ENCODE assay signal across 32 cellular contexts in the genomic region with DNA sequence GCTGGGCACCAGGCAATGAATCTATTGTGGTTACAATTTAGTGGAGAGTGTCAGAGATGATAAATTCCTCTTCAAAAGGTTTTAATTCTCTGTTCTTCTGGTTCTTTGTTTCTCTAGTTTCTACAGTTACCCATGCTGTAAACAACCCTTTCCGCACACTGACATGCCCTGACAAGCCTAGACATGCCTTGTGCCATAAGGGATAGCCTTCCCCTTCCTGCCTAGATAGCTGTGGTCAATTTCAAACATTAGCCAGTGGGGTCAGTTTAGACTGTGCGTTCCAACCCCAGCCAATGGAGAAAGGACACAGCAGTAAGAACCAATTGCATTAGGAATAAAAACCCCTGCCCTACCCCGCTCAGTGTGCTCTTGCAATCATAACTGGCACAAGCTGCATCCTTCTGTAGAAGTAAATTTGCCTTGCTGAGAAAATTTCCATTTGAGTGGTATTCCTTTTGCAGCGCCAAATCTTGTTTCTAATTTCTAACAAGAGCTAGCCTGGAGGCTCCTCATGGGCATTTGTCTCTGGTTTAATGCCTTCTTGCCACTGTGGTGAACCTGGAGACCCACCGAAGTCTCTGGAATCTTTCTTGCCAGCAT. TPM values are rescaled to one million over a fixed set of nuclear protein-coding genes. Genes with fewer than 3 reads are reported as not detected.
DNase-seq lines count a peak whose midpoint lies in the region; ATAC-seq and TF ChIP-seq lines count a peak whose summit lies in the region.
"Had no signal": no experiment of that assay in that cellular context is flagged by ENCODE, and none has a peak within 500 bp of the region (broad histone marks: within the 10 kb centered on the region; RNA-seq: fewer than 3 reads in every experiment).

No MANE protein-coding gene starts in this region.

- H3K56ac ChIP-seq in H9 (ENCODE audit: insufficient read length, low read depth, low read length): no peak overlapping the region

- CTCF ChIA-PET in WTC11 (lab: Charles Lee): no interaction called here
- CTCF ChIA-PET in GM10248 (lab: Yijun Ruan, JAX): interaction anchor here (1.5 kb wide), 1 partner anchor 13 kb away, joined by 3 read pairs; no protein-coding TSS in a partner anchor

- in situ Hi-C loops in Caki2 (cut with HindIII; ENCODE audit: low pct_unique_long_range_greater_than_20kb, low sequenced_read_pairs): no loop called here

- no peak overlapping the region for H2BK120ac ChIP-seq in H9 (ENCODE audit: low read depth, low read length, poor library complexity, severe bottlenecking)

- TF ChIP-seq CTCF in H9 (conservative IDR thresholded peaks at IDR 0.05): no peak
- TF ChIP-seq CTCF in WTC11 (IDR thresholded peaks at IDR 0.05): no peak
- no peak for TF ChIP-seq CTCF in hepatocyte (IDR thresholded peaks at IDR 0.05; ENCODE audit: poor library complexity)
- no peak for TF ChIP-seq CTCF in GM10248 (IDR thresholded peaks at IDR 0.05; ENCODE audit: control extremely low read depth, extremely low read depth, low read depth, missing control alignments)

- no peak overlapping the region for H4K8ac ChIP-seq in H9 (replicated peaks; ENCODE audit: insufficient read length, low read depth, low read length)

- no peaks in the 10 kb centered on the region for H3K79me1 ChIP-seq in H9 (ENCODE audit: insufficient read depth, low read depth, low read length, poor library complexity, severe bottlenecking)

- H3K18ac ChIP-seq in H9 (ENCODE audit: insufficient read length, low read depth, low read length): no peak overlapping the region

- no peak overlapping the region for H3K4me2 ChIP-seq in H9 (ENCODE audit: insufficient read depth, insufficient read length, low read length)
- no peak overlapping the region for H3K4me2 ChIP-seq in hepatocyte

- H3T11ph ChIP-seq in H9 (ENCODE audit: low read length): no peak overlapping the region

- H3K4me3 Mint-ChIP-seq in H9 (no peak overlapping the region), WTC11 (no peak overlapping the region)
- H3K4me3 Mint-ChIP-seq: activated CD8-positive, alpha-beta T cell treated with anti-CD3 and anti-CD28 coated beads for 36 hours; activated naive CD8-positive, alpha-beta T cell treated with anti-CD3 and anti-CD28 coated beads for 36 hours; HFFc6; stimulated activated naive CD8-positive, alpha-beta T cell treated with anti-CD3 and anti-CD28 coated beads, Interleukin-15, Interleukin-2, amounts not matched to agents 100 ng/mL and 50 ng/mL, for 24 hours had no signal

- peak overlapping the region; percentile 85 for H2AK5ac ChIP-seq in H9 (ENCODE audit: insufficient read length, low read length)

- H4K5ac ChIP-seq in H9 (ENCODE audit: insufficient read length, low read depth, low read length): no peak overlapping the region

- no peak overlapping the region for H3K9ac ChIP-seq in H9 (ENCODE audit: extremely low read depth, insufficient read length, low read length)

- no peaks in the 10 kb centered on the region for H4K20me1 ChIP-seq in H9 (ENCODE audit: control insufficient read depth, insufficient read depth, insufficient read length)
- no peaks in the 10 kb centered on the region for H4K20me1 ChIP-seq in hepatocyte (ENCODE audit: insufficient read depth, poor library complexity, severe bottlenecking)

- H3K27ac Mint-ChIP-seq in H9 (peak overlapping the region in 1 of 3 experiments; percentile 94; a peak in 2 of 7 replicates), WTC11 (peak overlapping the region; percentile 88; the same call in 1 of the 2 replicates)
- H3K27ac Mint-ChIP-seq: activated CD8-positive, alpha-beta T cell treated with anti-CD3 and anti-CD28 coated beads for 36 hours; activated naive CD8-positive, alpha-beta T cell treated with anti-CD3 and anti-CD28 coated beads for 36 hours; CD8-positive, alpha-beta memory T cell; HFFc6; stimulated activated naive CD8-positive, alpha-beta T cell treated with anti-CD3 and anti-CD28 coated beads, Interleukin-15, Interleukin-2, amounts not matched to agents 100 ng/mL and 50 ng/mL, for 24 hours had no signal

- H3K27me3 ChIP-seq in H9 (ENCODE audit: insufficient read depth, low read length) (no peaks in the 10 kb centered on the region; the same call in 1 of the 2 replicates), hepatocyte (no peaks in the 10 kb centered on the region)
- H3K27me3 ChIP-seq: ascending aorta, right atrium auricular region, vagina had no signal

- H3K79me2 ChIP-seq in H9 (ENCODE audit: insufficient read depth, low read length): no peaks in the 10 kb centered on the region
- no peaks in the 10 kb centered on the region for H3K79me2 ChIP-seq in hepatocyte

- H3K4me1 ChIP-seq in H9 (ENCODE audit: insufficient read depth, low read length) (no peaks in the 10 kb centered on the region), hepatocyte (ENCODE audit: insufficient read depth) (no peaks in the 10 kb centered on the region)
- H3K4me1 ChIP-seq: ascending aorta, BE2C, right atrium auricular region, vagina had no signal

- no peaks in the 10 kb centered on the region for H3K23me2 ChIP-seq in H9 (ENCODE audit: insufficient read length, low read depth, low read length, poor library complexity, severe bottlenecking)

- no peak overlapping the region for H3K14ac ChIP-seq in H9 (ENCODE audit: insufficient read depth, low read length)

- DNase-seq in Caki2 (ENCODE audit: low read depth): peak; percentile 6
- peak; percentile 52 for DNase-seq in H9
- DNase-seq in WTC11 (ENCODE audit: low spot score): no peak
- no peak for DNase-seq in hepatocyte (ENCODE audit: low spot score)
- DNase-seq in stimulated activated CD4-positive, alpha-beta T cell treated with anti-CD3 and anti-CD28 coated beads, Interleukin-4, amount 100 ng/mL, for 24 hours: no peak
- no peak for DNase-seq in GM10248 (ENCODE audit: extremely low spot score)
- DNase-seq: activated CD8-positive, alpha-beta T cell treated with anti-CD3 and anti-CD28 coated beads for 36 hours; activated naive CD8-positive, alpha-beta T cell treated with anti-CD3 and anti-CD28 coated beads for 36 hours; BE2C; caudate nucleus; CD8-positive, alpha-beta memory T cell; effector memory CD4-positive, alpha-beta T cell; HFFc6; NCI-H1436 treated with DMSO at 0.1 percent for 48 hours; NCI-H2081 treated with DMSO at 0.1 percent for 48 hours; NCI-H226; NCI-H526 treated with DMSO at 0.1 percent for 48 hours; Right ventricle myocardium superior; stimulated activated CD4-positive, alpha-beta T cell treated with anti-CD3 and anti-CD28 coated beads, Interleukin-1b, Interleukin-23, amount 100 ng/mL, for 48 hours had no signal

- no peak overlapping the region for H2BK20ac ChIP-seq in H9 (ENCODE audit: low read depth, low read length, poor library complexity, severe bottlenecking)

- no CpG with 5 or more reads among the region's 5 CpGs for WGBS in H9 (ENCODE audit: extremely low coverage, insufficient read length, low lambda C conversion rate)
- WGBS in hepatocyte (ENCODE audit: low lambda C conversion rate, missing lambda C conversion rate): 83% methylated on average over 5 of the region's 5 CpGs

- H2BK12ac ChIP-seq in H9 (ENCODE audit: insufficient read length, low read depth, low read length): no peak overlapping the region

- H3K9me2 ChIP-seq in hepatocyte (replicated peaks; ENCODE audit: insufficient read depth): no peaks in the 10 kb centered on the region

- H2BK15ac ChIP-seq in H9 (ENCODE audit: low read depth, low read length): no peak overlapping the region

- peaks cover 4 to 23% (median 22%) of the 10 kb centered on the region in 3 experiments; a peak in 5 of 7 replicates for H3K36me3 Mint-ChIP-seq in H9 (ENCODE audit: insufficient read depth in 1 of 3, low read depth in 3 of 3)
- H3K36me3 Mint-ChIP-seq in WTC11: peaks cover 28% of the 10 kb centered on the region
- H3K36me3 Mint-ChIP-seq: activated naive CD8-positive, alpha-beta T cell treated with anti-CD3 and anti-CD28 coated beads for 36 hours had no signal

- H3K9me3 Mint-ChIP-seq in H9 (peaks cover 10 to 19% of the 10 kb centered on the region in 2 experiments), WTC11 (peaks cover 27% of the 10 kb centered on the region)

- H3K27me3 Mint-ChIP-seq in H9 (ENCODE audit: low read depth) (peaks cover 2% of the 10 kb centered on the region; the same call in 1 of the 2 replicates), WTC11 (ENCODE audit: low read depth) (peaks cover 4% of the 10 kb centered on the region)
- H3K27me3 Mint-ChIP-seq: activated naive CD8-positive, alpha-beta T cell treated with anti-CD3 and anti-CD28 coated beads for 36 hours had no signal

- no peak overlapping the region for H3K27ac ChIP-seq in H9 (ENCODE audit: insufficient read length, low read depth, low read length)
- peak overlapping the region; percentile 15 for H3K27ac ChIP-seq in hepatocyte
- H3K27ac ChIP-seq: ascending aorta, coronary artery, right atrium auricular region, vagina had no signal

- no peak overlapping the region for H4K91ac ChIP-seq in H9 (ENCODE audit: insufficient read length, low read depth, low read length)

- H3K4me1 Mint-ChIP-seq in H9 (peaks cover 10 to 11% of the 10 kb centered on the region in 2 experiments), WTC11 (peaks cover 23% of the 10 kb centered on the region)
- H3K4me1 Mint-ChIP-seq: activated naive CD8-positive, alpha-beta T cell treated with anti-CD3 and anti-CD28 coated beads for 36 hours; CD8-positive, alpha-beta memory T cell had no signal

- ATAC-seq in WTC11 (no peak), GM18907 (IDR thresholded peaks at IDR 0.05; ENCODE audit: unreplicated experiment) (no peak)
- ATAC-seq: activated CD8-positive, alpha-beta T cell treated with anti-CD3 and anti-CD28 coated beads for 36 hours; left lobe of liver; SK-N-SH treated with all-trans-retinoic acid at 6 μM for 48 hours had no signal

- no peak overlapping the region for H2BK5ac ChIP-seq in H9 (ENCODE audit: insufficient read length, low read length)

- no peak overlapping the region for H3K23ac ChIP-seq in H9 (ENCODE audit: insufficient read length, low read depth, low read length)

- H3K36me3 ChIP-seq in hepatocyte (replicated peaks; ENCODE audit: insufficient read depth, low read depth): no peaks in the 10 kb centered on the region
- H3K36me3 ChIP-seq: ascending aorta, BE2C, right atrium auricular region, vagina had no signal

- H3K4me3 ChIP-seq in hepatocyte: no peak overlapping the region
- H3K4me3 ChIP-seq: ascending aorta, coronary artery, right atrium auricular region, vagina had no signal

- H3K9me3 ChIP-seq in H9 (ENCODE audit: control insufficient read depth, low read depth, low read length) (peaks cover 13% of the 10 kb centered on the region), hepatocyte (ENCODE audit: low read depth) (no peaks in the 10 kb centered on the region)
- H3K9me3 ChIP-seq: BE2C had no signal

- POLR2A ChIA-PET in WTC11 (lab: Charles Lee) (no interaction called here), GM10248 (lab: Yijun Ruan, JAX) (no interaction called here)

- no peak overlapping the region for H2AFZ ChIP-seq in H9 (ENCODE audit: low read length)
- H2AFZ ChIP-seq in hepatocyte: no peak overlapping the region

- H3K4ac ChIP-seq in H9 (ENCODE audit: low read depth, low read length): no peak overlapping the region; the same call in 1 of the 2 replicates

RNA-seq across cellular contexts. Expression of a gene that starts 6.4 kb away (rescaled TPM):
- total RNA-seq in Caki2 (2014; rRNA removed; shearing (Covaris generic); ENCODE audit: low replicate concordance): not detected in 2 replicates
- total RNA-seq in H9 (2021): not detected in 2 replicates
- 0.20 TPM in 1 of 3 replicates, not detected in the others for total RNA-seq in WTC11 (2021)
- total RNA-seq in hepatocyte: not detected in 2 replicates
- polyA plus RNA-seq in hepatocyte: not detected in 2 replicates
- total RNA-seq: activated CD8-positive, alpha-beta T cell treated with anti-CD3 and anti-CD28 coated beads for 36 hours; activated naive CD8-positive, alpha-beta T cell treated with anti-CD3 and anti-CD28 coated beads for 36 hours; ascending aorta; CD8-positive, alpha-beta memory T cell; epithelial cell of proximal tubule; glomerular endothelial cell; HFFc6; HT-29; left lobe of liver; mesenteric fat pad; right atrium auricular region; Right ventricle myocardium superior; T-helper 2 cell treated with Interferon-gamma antibody and Interleukin-4, amounts not matched to agents 100 ng/mL and 5 ng/mL, for 36 hours; vagina had no signal
- polyA plus RNA-seq: CD8-positive, alpha-beta memory T cell had no signal

RNA-seq across cellular contexts. Expression of a gene that starts 16.1 kb away (rescaled TPM):
- total RNA-seq in Caki2 (2014; rRNA removed; shearing (Covaris generic); ENCODE audit: low replicate concordance): not detected in 2 replicates
- total RNA-seq in H9 (2021) (not detected in 2 replicates), WTC11 (2021) (not detected in 3 replicates), hepatocyte (not detected in 2 replicates)
- 0.41 TPM in 1 of 2 replicates, not detected in the other for polyA plus RNA-seq in hepatocyte
- total RNA-seq: activated CD8-positive, alpha-beta T cell treated with anti-CD3 and anti-CD28 coated beads for 36 hours; activated naive CD8-positive, alpha-beta T cell treated with anti-CD3 and anti-CD28 coated beads for 36 hours; ascending aorta; CD8-positive, alpha-beta memory T cell; epithelial cell of proximal tubule; glomerular endothelial cell; HFFc6; HT-29; left lobe of liver; mesenteric fat pad; right atrium auricular region; Right ventricle myocardium superior; T-helper 2 cell treated with Interferon-gamma antibody and Interleukin-4, amounts not matched to agents 100 ng/mL and 5 ng/mL, for 36 hours; vagina had no signal
- polyA plus RNA-seq: CD8-positive, alpha-beta memory T cell had no signal

RNA-seq across cellular contexts. Expression of a gene that starts 29.0 kb away (rescaled TPM):
- total RNA-seq in Caki2 (2014; rRNA removed; shearing (Covaris generic); ENCODE audit: low replicate concordance): not detected in 2 replicates
- not detected in 2 replicates for total RNA-seq in H9 (2021)
- 0.18 to 0.37 TPM (median 0.18 TPM) in 3 replicates for total RNA-seq in WTC11 (2021)
- 1.0 and 1.3 TPM in 2 replicates for total RNA-seq in hepatocyte
- polyA plus RNA-seq in hepatocyte: 0.78 and 1.8 TPM in 2 replicates
- total RNA-seq: HFFc6, HT-29 had no signal

RNA-seq across cellular contexts. Expression of a gene that starts 50.6 kb away (rescaled TPM):
- not detected in 2 replicates for total RNA-seq in Caki2 (2014; rRNA removed; shearing (Covaris generic); ENCODE audit: low replicate concordance)
- total RNA-seq in H9 (2021) (1.2 and 1.6 TPM in 2 replicates), WTC11 (2021) (3.4 to 6.2 TPM (median 4.7 TPM) in 3 replicates), hepatocyte (61.0 and 84.5 TPM in 2 replicates)
- 108 and 135 TPM in 2 replicates for polyA plus RNA-seq in hepatocyte
- total RNA-seq: activated CD8-positive, alpha-beta T cell treated with anti-CD3 and anti-CD28 coated beads for 36 hours; activated naive CD8-positive, alpha-beta T cell treated with anti-CD3 and anti-CD28 coated beads for 36 hours; HFFc6; T-helper 2 cell treated with Interferon-gamma antibody and Interleukin-4, amounts not matched to agents 100 ng/mL and 5 ng/mL, for 36 hours had no signal
- polyA plus RNA-seq: CD8-positive, alpha-beta memory T cell had no signal

Comparison
In these comparisons a context has a peak if more than half of its experiments do, and no peak if none do; other contexts are left out.
1. DNase-seq: peak in Caki2 (single experiment) and H9 (single experiment); none in WTC11 (single experiment), hepatocyte (single experiment), stimulated activated CD4-positive, alpha-beta T cell treated with anti-CD3 and anti-CD28 coated beads, Interleukin-4, amount 100 ng/mL, for 24 hours (single experiment) and GM10248 (single experiment).